Comparison of ENCODE assay signal across 1 cellular context in the genomic region with DNA sequence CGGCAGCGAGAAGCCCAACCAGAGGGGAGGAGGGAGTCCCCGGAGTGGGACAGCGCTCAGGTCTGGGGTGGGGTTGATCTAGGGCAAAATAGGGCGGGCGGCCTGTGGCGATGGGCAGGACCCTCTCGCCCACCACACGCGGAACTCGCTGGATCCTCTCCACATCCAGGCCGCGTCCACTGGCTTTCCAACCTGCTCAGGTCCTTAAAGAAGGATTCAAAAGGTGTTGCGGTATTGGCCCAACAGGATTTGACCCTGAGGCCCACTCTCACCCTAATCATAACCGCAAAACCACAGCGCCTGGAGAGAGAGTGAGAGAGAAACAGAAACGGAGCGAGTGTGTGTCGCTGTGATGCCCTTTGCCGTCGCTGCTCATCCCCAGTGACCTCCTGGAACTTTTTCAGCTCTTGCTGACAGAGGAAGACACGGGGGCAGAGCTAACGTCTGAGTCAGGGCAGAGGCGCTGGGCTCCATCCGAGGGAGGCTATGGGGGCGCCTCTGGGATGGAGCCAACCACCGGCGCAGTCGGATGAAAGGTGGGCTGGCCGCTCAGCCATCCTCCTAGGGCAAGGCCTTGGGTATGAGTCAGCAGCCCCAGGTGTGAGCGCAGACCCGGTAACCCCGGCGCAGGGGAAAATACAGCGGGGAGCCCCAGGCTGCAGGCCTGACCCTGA.
TF ChIP-seq lines count a peak whose summit lies in the region.

No MANE protein-coding gene starts in this region.

TF ChIP-seq in HCT116, 20 proteins besides CTCF, POLR2A, EP300 and RAD21 (continued from another document):
- TF ChIP-seq ZFX (IDR thresholded peaks at IDR 0.05) = no peak
- TF ChIP-seq FOSL1 (IDR thresholded peaks at IDR 0.05; ENCODE audit: low read depth) = no peak
- no peak for TF ChIP-seq ZNF274 (IDR thresholded peaks at IDR 0.05; ENCODE audit: low read depth, low read length)
